In genomic region chr22:40803292-40803691, GRCh38 we compare ENCODE assay signal across 1 cellular context.
TF ChIP-seq lines count a peak whose summit lies in the region.

No MANE protein-coding gene starts in this region.

TF ChIP-seq in endothelial cell of umbilical vein, 7 proteins besides CTCF, POLR2A, EP300 and RAD21:
- TF ChIP-seq EZH2 (IDR thresholded peaks at IDR 0.05; ENCODE audit: borderline replicate concordance, low read depth, low read length, severe bottlenecking) (no peak), POLR2AphosphoS5 (IDR thresholded peaks at IDR 0.05; ENCODE audit: insufficient read depth, low read depth, low read length) (no peak), JUN (IDR thresholded peaks at IDR 0.05; ENCODE audit: borderline replicate concordance, insufficient read depth, insufficient read length, low read depth) (no peak), MYC (IDR thresholded peaks at IDR 0.05; ENCODE audit: low read depth, low read length) (no peak), FOS (IDR thresholded peaks at IDR 0.05; ENCODE audit: borderline replicate concordance, insufficient read depth, low read length) (no peak), GATA2 (IDR thresholded peaks at IDR 0.05; ENCODE audit: insufficient read depth, insufficient read length, low read depth, low read length) (no peak), MAX (IDR thresholded peaks at IDR 0.05; ENCODE audit: insufficient read depth, insufficient read length) (no peak)
